8 cellular contexts compared by ENCODE assay signal in the genomic region with DNA sequence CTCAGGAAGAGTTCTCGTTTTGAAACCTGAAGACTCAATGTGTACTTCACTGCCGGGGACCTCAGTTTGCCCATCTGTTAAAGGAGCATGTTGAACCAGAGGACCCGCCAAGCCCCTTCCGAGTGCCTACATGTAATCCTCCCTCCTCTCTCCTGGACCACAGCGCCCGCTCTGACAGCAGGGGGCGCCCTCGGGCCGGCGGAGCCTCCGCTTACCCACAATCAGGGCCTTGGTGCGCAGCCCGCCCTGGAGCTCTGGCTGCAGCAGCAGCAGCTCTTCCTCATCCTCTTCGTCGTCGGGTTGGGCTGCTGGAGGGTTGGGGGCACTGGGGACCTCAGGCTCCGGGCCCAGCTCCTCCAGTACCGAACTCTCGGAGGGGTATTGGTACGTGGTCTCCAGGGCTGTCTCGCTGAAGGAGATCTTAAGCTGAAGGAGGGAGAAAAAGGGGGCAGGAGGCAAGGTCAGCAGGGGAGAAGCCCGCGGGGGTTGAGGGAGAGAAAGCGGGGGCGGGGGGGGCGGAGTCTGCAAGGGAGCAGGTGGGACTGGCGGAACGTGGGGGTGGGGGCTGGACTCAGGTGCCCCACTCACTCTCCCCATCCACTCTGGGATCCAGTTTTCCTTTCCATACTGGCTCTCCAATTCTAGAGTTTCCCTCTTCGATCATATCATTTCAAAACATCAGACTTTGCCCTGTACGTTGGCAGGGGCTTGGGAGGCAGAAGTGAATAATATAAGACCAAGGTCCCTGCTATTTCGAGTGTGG. TPM values are rescaled to one million over a fixed set of nuclear protein-coding genes. Genes with fewer than 3 reads are reported as not detected.
DNase-seq lines count a peak whose midpoint lies in the region; ATAC-seq and TF ChIP-seq lines count a peak whose summit lies in the region.

No MANE protein-coding gene starts in this region.

- H4K20me1 ChIP-seq in H9 (ENCODE audit: control insufficient read depth, insufficient read depth, insufficient read length): no peaks in the 10 kb centered on the region

- no peak overlapping the region for H4K5ac ChIP-seq in H9 (ENCODE audit: insufficient read length, low read depth, low read length)

- H3K27me3 Mint-ChIP-seq in CD4-positive, CD25-positive, alpha-beta regulatory T cell: peaks cover 5% of the 10 kb centered on the region
- no peaks in the 10 kb centered on the region for H3K27me3 Mint-ChIP-seq in H9 (ENCODE audit: low read depth)
- H3K27me3 Mint-ChIP-seq in central memory CD8-positive, alpha-beta T cell: no peaks in the 10 kb centered on the region

- H2BK12ac ChIP-seq in H9 (ENCODE audit: insufficient read length, low read depth, low read length): no peak overlapping the region

- H3K4me1 ChIP-seq in CD4-positive, CD25-positive, alpha-beta regulatory T cell (ENCODE audit: control insufficient read depth, insufficient read depth, low read length, poor library complexity, severe bottlenecking): peaks cover 45% of the 10 kb centered on the region
- peaks cover 14% of the 10 kb centered on the region; the same call in 1 of the 2 replicates for H3K4me1 ChIP-seq in H9 (ENCODE audit: insufficient read depth, low read length)

- H3K18ac ChIP-seq in H9 (ENCODE audit: insufficient read length, low read depth, low read length): no peak overlapping the region

- H3K23ac ChIP-seq in H9 (ENCODE audit: insufficient read length, low read depth, low read length): no peak overlapping the region

- no peak overlapping the region for H4K91ac ChIP-seq in H9 (ENCODE audit: insufficient read length, low read depth, low read length)

- peaks cover 11 to 45% (median 23%) of the 10 kb centered on the region in 4 donors for H3K4me1 Mint-ChIP-seq in CD4-positive, CD25-positive, alpha-beta regulatory T cell
- peaks cover 39 to 42% of the 10 kb centered on the region in 2 experiments for H3K4me1 Mint-ChIP-seq in H9
- H3K4me1 Mint-ChIP-seq in central memory CD8-positive, alpha-beta T cell: peaks cover 52% of the 10 kb centered on the region

- no peaks in the 10 kb centered on the region; the same call in 1 of the 2 replicates for H3K79me2 ChIP-seq in H9 (ENCODE audit: insufficient read depth, low read length)

- no peak overlapping the region for H2BK120ac ChIP-seq in H9 (ENCODE audit: low read depth, low read length, poor library complexity, severe bottlenecking)

- TF ChIP-seq CTCF in H9 (conservative IDR thresholded peaks at IDR 0.05) (peak; percentile 98), kidney epithelial cell (IDR thresholded peaks at IDR 0.05; ENCODE audit: insufficient read depth, low read length, poor library complexity, severe bottlenecking) (peak; percentile 98)

- H3K9me3 Mint-ChIP-seq in CD4-positive, CD25-positive, alpha-beta regulatory T cell: peaks cover 0 to 1% (median 0%) of the 10 kb centered on the region in 7 donors
- no peaks in the 10 kb centered on the region; a peak in 1 of 5 replicates for H3K9me3 Mint-ChIP-seq in H9
- no peaks in the 10 kb centered on the region for H3K9me3 Mint-ChIP-seq in central memory CD8-positive, alpha-beta T cell

- no peak overlapping the region for H3T11ph ChIP-seq in H9 (ENCODE audit: low read length)

- H3K36me3 ChIP-seq in CD4-positive, CD25-positive, alpha-beta regulatory T cell (ENCODE audit: control insufficient read depth, insufficient read depth, low read length): peaks cover 36% of the 10 kb centered on the region
- peaks cover 1% of the 10 kb centered on the region for H3K36me3 ChIP-seq in kidney epithelial cell (ENCODE audit: control insufficient read depth, insufficient read depth, low read length)

- peak; percentile 85 to 92 (median 91) for DNase-seq in CD4-positive, CD25-positive, alpha-beta regulatory T cell
- DNase-seq in H9 (peak; percentile 89), NCI-H2107 treated with DMSO at 0.1 percent for 48 hours (lab: John Stamatoyannopoulos, UW; ENCODE audit: unreplicated experiment) (peak; percentile 29), kidney epithelial cell (ENCODE audit: low read depth) (no peak)
- peak; percentile 93 for DNase-seq in activated CD4-positive, CD25-positive, alpha-beta regulatory T cell treated with anti-CD3 and anti-CD28 coated beads, Interleukin-2, amount 50 U/mL, for 72 hours
- peak; percentile 86 to 94 for DNase-seq in central memory CD8-positive, alpha-beta T cell (ENCODE audit: low spot score in 2 of 2)
- DNase-seq in stimulated activated CD4-positive, alpha-beta T cell treated with anti-CD3 and anti-CD28 coated beads, Interleukin-15, amount 100 ng/mL, for 48 hours (ENCODE audit: low read depth in 2 of 2): peak; percentile 80 to 90

- no peak overlapping the region for H2BK5ac ChIP-seq in H9 (ENCODE audit: insufficient read length, low read length)

- H3K4me3 Mint-ChIP-seq in CD4-positive, CD25-positive, alpha-beta regulatory T cell: peak overlapping the region; percentile 95 to 100 (median 96)
- H3K4me3 Mint-ChIP-seq in H9: peak overlapping the region; percentile 60 to 69
- H3K4me3 Mint-ChIP-seq in central memory CD8-positive, alpha-beta T cell: peak overlapping the region; percentile 92

- H3K27me3 ChIP-seq in CD4-positive, CD25-positive, alpha-beta regulatory T cell (ENCODE audit: control insufficient read depth, insufficient read depth, low read length): no peaks in the 10 kb centered on the region
- H3K27me3 ChIP-seq in H9 (ENCODE audit: insufficient read depth, low read length) (no peaks in the 10 kb centered on the region), kidney epithelial cell (ENCODE audit: control insufficient read depth, insufficient read depth, low read length) (no peaks in the 10 kb centered on the region)

- no peak overlapping the region for H2BK15ac ChIP-seq in H9 (ENCODE audit: low read depth, low read length)

- no peak overlapping the region for H3K9ac ChIP-seq in H9 (ENCODE audit: extremely low read depth, insufficient read length, low read length)

- H2BK20ac ChIP-seq in H9 (ENCODE audit: low read depth, low read length, poor library complexity, severe bottlenecking): no peak overlapping the region

- H2AK5ac ChIP-seq in H9 (ENCODE audit: insufficient read length, low read length): no peak overlapping the region

- no CpG with 5 or more reads among the region's 31 CpGs for WGBS in H9 (ENCODE audit: extremely low coverage, insufficient read length, low lambda C conversion rate)

- no peak overlapping the region; the same call in 1 of the 2 replicates for H3K14ac ChIP-seq in H9 (ENCODE audit: insufficient read depth, low read length)

- no peak overlapping the region for H3K4ac ChIP-seq in H9 (ENCODE audit: low read depth, low read length)

- no peaks in the 10 kb centered on the region for H3K9me3 ChIP-seq in CD4-positive, CD25-positive, alpha-beta regulatory T cell (ENCODE audit: control insufficient read depth in 2 of 2, low read length in 2 of 2)
- no peaks in the 10 kb centered on the region for H3K9me3 ChIP-seq in H9 (ENCODE audit: control insufficient read depth, low read depth, low read length)

- peak overlapping the region; percentile 96 for H3K27ac ChIP-seq in CD4-positive, CD25-positive, alpha-beta regulatory T cell (ENCODE audit: insufficient read depth, low read length, poor library complexity, severe bottlenecking)
- H3K27ac ChIP-seq in H9 (ENCODE audit: insufficient read length, low read depth, low read length): no peak overlapping the region

- peak overlapping the region; percentile 89 to 93 (median 93) for H3K27ac Mint-ChIP-seq in CD4-positive, CD25-positive, alpha-beta regulatory T cell
- H3K27ac Mint-ChIP-seq in H9: peak overlapping the region in 1 of 3 experiments; percentile 64; a peak in 1 of 7 replicates
- peak overlapping the region; percentile 99 for H3K27ac Mint-ChIP-seq in central memory CD8-positive, alpha-beta T cell (ENCODE audit: low read depth)

- peak overlapping the region; percentile 7 for H3K4me2 ChIP-seq in H9 (ENCODE audit: insufficient read depth, insufficient read length, low read length)

- H3K56ac ChIP-seq in H9 (ENCODE audit: insufficient read length, low read depth, low read length): no peak overlapping the region

- peaks cover 3% of the 10 kb centered on the region for H3K23me2 ChIP-seq in H9 (ENCODE audit: insufficient read length, low read depth, low read length, poor library complexity, severe bottlenecking)

- ATAC-seq in CD4-positive, CD25-positive, alpha-beta regulatory T cell (ENCODE audit: low read depth in 2 of 2): peak; percentile 29 to 30
- peak; percentile 42 for ATAC-seq in central memory CD8-positive, alpha-beta T cell (replicated peaks; ENCODE audit: extremely low read depth, poor library complexity, severe bottlenecking)
- ATAC-seq in HG02970 (IDR thresholded peaks at IDR 0.05; ENCODE audit: low FRiP score, unreplicated experiment): no peak

- peaks cover 45% of the 10 kb centered on the region for H3K36me3 Mint-ChIP-seq in CD4-positive, CD25-positive, alpha-beta regulatory T cell
- H3K36me3 Mint-ChIP-seq in H9 (ENCODE audit: insufficient read depth in 1 of 3, low read depth in 3 of 3): peaks cover 10 to 30% (median 25%) of the 10 kb centered on the region in 3 experiments; a peak in 6 of 7 replicates
- peaks cover 67% of the 10 kb centered on the region for H3K36me3 Mint-ChIP-seq in central memory CD8-positive, alpha-beta T cell (ENCODE audit: insufficient read depth)

- peak overlapping the region; percentile 89 for H3K4me3 ChIP-seq in CD4-positive, CD25-positive, alpha-beta regulatory T cell (ENCODE audit: low read depth, low read length)
- no peak overlapping the region for H3K4me3 ChIP-seq in kidney epithelial cell (ENCODE audit: low read depth, low read length)

- no peak overlapping the region for H2AFZ ChIP-seq in H9 (ENCODE audit: low read length)

- H3K79me1 ChIP-seq in H9 (ENCODE audit: insufficient read depth, low read depth, low read length, poor library complexity, severe bottlenecking): no peaks in the 10 kb centered on the region

- no peak overlapping the region for H4K8ac ChIP-seq in H9 (replicated peaks; ENCODE audit: insufficient read length, low read depth, low read length)

RNA-seq across cellular contexts. Expression of a gene that starts 6.3 kb away (rescaled TPM):
- total RNA-seq in CD4-positive, CD25-positive, alpha-beta regulatory T cell: 33.8 TPM
- 10 to 100 TPM; 13.2 to 25.3 (median 16.7) TPM for polyA plus RNA-seq in CD4-positive, CD25-positive, alpha-beta regulatory T cell
- total RNA-seq in H9 (2021) (34.5 and 34.8 TPM in 2 replicates), kidney epithelial cell (34.7 and 39.2 TPM in 2 replicates)

RNA-seq across cellular contexts. Expression of a gene that starts 7.3 kb away (rescaled TPM):
- 164 TPM for total RNA-seq in CD4-positive, CD25-positive, alpha-beta regulatory T cell
- 100 to 1,000 TPM; 110 to 159 (median 119) TPM for polyA plus RNA-seq in CD4-positive, CD25-positive, alpha-beta regulatory T cell
- total RNA-seq in H9 (2021): 26.4 and 28.0 TPM in 2 replicates
- 125 and 129 TPM in 2 replicates for total RNA-seq in kidney epithelial cell

RNA-seq across cellular contexts. Expression of a gene that starts 11.6 kb away (rescaled TPM):
- 9.0 TPM for total RNA-seq in CD4-positive, CD25-positive, alpha-beta regulatory T cell
- 10 to 100 TPM in 1 of 4 donors, 1 to 10 TPM in 3; 7.5 to 17.7 (median 9.2) TPM for polyA plus RNA-seq in CD4-positive, CD25-positive, alpha-beta regulatory T cell
- total RNA-seq in H9 (2021) (34.9 and 36.5 TPM in 2 replicates), kidney epithelial cell (8.9 and 10.4 TPM in 2 replicates)

RNA-seq across cellular contexts. Expression of a gene that starts 32.2 kb away (rescaled TPM):
- 24.4 TPM for total RNA-seq in CD4-positive, CD25-positive, alpha-beta regulatory T cell
- 10 to 100 TPM in 2 of 4 donors, 1 to 10 TPM in 2; 7.5 to 19.7 (median 10.9) TPM for polyA plus RNA-seq in CD4-positive, CD25-positive, alpha-beta regulatory T cell
- total RNA-seq in H9 (2021): 22.2 and 23.9 TPM in 2 replicates
- 7.6 and 12.7 TPM in 2 replicates for total RNA-seq in kidney epithelial cell

RNA-seq across cellular contexts. Expression of a gene that starts 37.9 kb away (rescaled TPM):
- total RNA-seq in CD4-positive, CD25-positive, alpha-beta regulatory T cell: 32.7 TPM
- 1 to 10 TPM; 1.2 to 5.0 (median 3.7) TPM for polyA plus RNA-seq in CD4-positive, CD25-positive, alpha-beta regulatory T cell
- total RNA-seq in H9 (2021): 72.2 and 77.6 TPM in 2 replicates
- 11.4 and 14.7 TPM in 2 replicates for total RNA-seq in kidney epithelial cell
